Comparison of ENCODE assay signal across 29 cellular contexts in genomic region chr11:45688472-45689033, GRCh38. TPM values are rescaled to one million over a fixed set of nuclear protein-coding genes. Genes with fewer than 3 reads are reported as not detected.
A peak's percentile ranks its signal among the peaks of the same experiment; 100 is the strongest.
DNase-seq lines count a peak whose midpoint lies in the region; TF ChIP-seq lines count a peak whose summit lies in the region.
"Had no signal": no experiment of that assay in that cellular context is flagged by ENCODE, and none has a peak within 500 bp of the region (broad histone marks: within the 10 kb centered on the region; RNA-seq: fewer than 3 reads in every experiment).

No MANE protein-coding gene starts in this region.

- H3K9me3 ChIP-seq in esophagus squamous epithelium (no peaks in the 10 kb centered on the region), thyroid gland (no peaks in the 10 kb centered on the region)
- H3K9me3 ChIP-seq: A549, Caco-2, HAP-1, MG63 had no signal

- no peak for TF ChIP-seq CTCF in esophagus squamous epithelium (IDR thresholded peaks at IDR 0.05)
- TF ChIP-seq CTCF in thyroid gland (IDR thresholded peaks at IDR 0.05), result no peak
- no peak for TF ChIP-seq CTCF in coronary artery (IDR thresholded peaks at IDR 0.05)

- H3K27me3 ChIP-seq in esophagus squamous epithelium (peaks cover 0 to 21% (median 0%) of the 10 kb centered on the region in 4 donors), thyroid gland (no peaks in the 10 kb centered on the region)

- 49 to 59% methylated on average over 6 to 7 of the region's 7 CpGs for WGBS in esophagus squamous epithelium, 2 donors
- 75 to 85% methylated on average over 7 of the region's 7 CpGs for WGBS in thyroid gland, 2 donors

- H3K36me3 ChIP-seq in esophagus squamous epithelium (no peaks in the 10 kb centered on the region), thyroid gland (no peaks in the 10 kb centered on the region)
- H3K36me3 ChIP-seq: HAP-1, MG63 had no signal

- H3K27ac ChIP-seq in esophagus squamous epithelium (no peak overlapping the region), thyroid gland (no peak overlapping the region), coronary artery (no peak overlapping the region)
- H3K27ac ChIP-seq: A549 had no signal

- no peaks in the 10 kb centered on the region for H3K4me1 ChIP-seq in esophagus squamous epithelium
- no peaks in the 10 kb centered on the region for H3K4me1 ChIP-seq in thyroid gland
- H3K4me1 ChIP-seq: A549, Caco-2, HAP-1 had no signal

- H3K4me3 ChIP-seq in esophagus squamous epithelium (no peak overlapping the region), thyroid gland (replicated peaks in 1 of 3) (no peak overlapping the region), coronary artery (no peak overlapping the region)
- H3K4me3 ChIP-seq: A549, HAP-1, MG63 had no signal

- DNase-seq in NCI-H1436 (lab: John Stamatoyannopoulos, UW) (peak; percentile 51), NCI-H1436 treated with DMSO at 0.1 percent for 48 hours (lab: John Stamatoyannopoulos, UW) (no peak), ELF-1 (ENCODE audit: low read depth, low spot score) (peak; percentile 62), NCI-H2227 treated with DMSO at 0.1 percent for 48 hours (lab: John Stamatoyannopoulos, UW) (peak; percentile 22), mesenteric fat pad (ENCODE audit: low spot score) (peak; percentile 51), esophagus squamous epithelium (lab: John Stamatoyannopoulos, UW) (no peak), thyroid gland (no peak), coronary artery (ENCODE audit: low spot score) (no peak)
- DNase-seq: AML-193; C1 segment of cervical spinal cord; Caco-2; CD4-positive, alpha-beta memory T cell; HFFc6; IMR-90; KG1; MG63; NCI-H1105 treated with DMSO at 0.1 percent for 48 hours; NCI-H2029 treated with DMSO at 0.1 percent for 48 hours; NCI-H2171 treated with DMSO at 0.1 percent for 48 hours; NCI-H526 treated with DMSO at 0.1 percent for 48 hours; RPMI8226; SHP77; SW 1271; T-helper 9 cell had no signal

- TF ChIP-seq POLR2A in esophagus squamous epithelium (IDR thresholded peaks at IDR 0.05), result no peak
- TF ChIP-seq POLR2A in thyroid gland (IDR thresholded peaks at IDR 0.05), result no peak

- intact Hi-C loops in esophagus squamous epithelium (cut with DNase I) (no loop called here), thyroid gland (cut with DNase I) (no loop called here)

RNA-seq across cellular contexts. Expression of gene CHST1, which starts 23.1 kb away (rescaled TPM):
- total RNA-seq in mesenteric fat pad, result 3.2 TPM
- 1 to 10 TPM in 2 of 4 donors, under 1 TPM in 2; 0.27 to 2.7 (median 0.70) TPM for total RNA-seq in esophagus squamous epithelium
- 10 to 100 TPM; 19.3 to 28.9 (median 25.0) TPM for total RNA-seq in thyroid gland
- total RNA-seq: Caco-2; CD4-positive, alpha-beta memory T cell; G401; IMR-90; NCI-H460; SK-MEL-5 had no signal

Comparison
In these comparisons a context has a peak if more than half of its experiments do, and no peak if none do; other contexts are left out.
1. DNase-seq: peak in NCI-H1436 (single experiment), ELF-1 (single experiment), NCI-H2227 treated with DMSO at 0.1 percent for 48 hours (single experiment) and mesenteric fat pad (single experiment); none in NCI-H1436 treated with DMSO at 0.1 percent for 48 hours (single experiment), esophagus squamous epithelium (single experiment), thyroid gland (0 of 2) and coronary artery (single experiment).